In the genomic region with DNA sequence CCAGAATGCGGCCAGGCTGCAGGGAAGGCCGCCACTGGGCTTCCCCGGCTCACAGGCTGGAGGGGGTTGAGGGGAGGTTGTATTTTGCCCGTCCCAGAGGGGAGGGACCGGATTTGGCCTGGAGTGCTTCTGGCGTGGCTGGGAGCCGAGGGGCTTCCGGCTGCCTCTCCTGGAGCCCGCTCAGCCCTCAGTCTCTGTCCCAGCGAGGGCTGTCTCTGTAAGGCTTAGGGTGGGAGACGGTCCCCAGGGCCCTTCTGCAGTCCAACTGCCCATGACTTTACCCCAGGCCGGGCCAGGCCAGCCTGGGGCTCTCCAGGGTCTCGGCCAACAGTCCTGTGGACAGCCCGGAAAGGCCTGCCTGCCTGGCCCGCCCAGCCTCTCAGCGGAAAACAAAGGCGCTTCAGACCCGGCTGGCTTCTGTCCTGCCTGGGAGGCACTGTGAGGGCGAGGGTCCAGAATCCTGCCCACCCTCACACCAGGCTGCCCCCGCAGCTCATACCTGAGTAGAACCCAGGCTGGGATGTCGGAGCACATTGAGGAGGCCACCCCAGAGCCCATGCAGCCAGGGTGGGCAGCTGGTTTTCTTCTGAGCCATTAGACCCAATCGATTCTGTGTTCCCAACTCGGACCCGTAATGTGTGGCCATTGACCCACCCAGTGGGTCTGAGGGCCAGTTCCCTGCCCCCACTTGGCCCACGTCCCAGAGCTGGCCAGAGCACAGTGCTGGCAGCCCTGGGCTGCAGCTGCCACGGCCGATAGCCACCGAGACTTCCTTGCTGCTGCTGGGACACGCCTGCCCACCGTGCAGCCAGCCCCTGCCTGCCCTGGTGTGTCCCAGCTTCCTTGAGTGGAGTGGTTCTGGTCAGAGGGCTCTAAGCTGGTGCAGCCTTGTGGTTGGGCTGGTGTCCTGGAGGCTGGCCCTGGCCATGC, we compare ENCODE assay signal across 8 cellular contexts. TPM values are rescaled to one million over a fixed set of nuclear protein-coding genes. Genes with fewer than 3 reads are reported as not detected.
DNase-seq lines count a peak whose midpoint lies in the region; ATAC-seq and TF ChIP-seq lines count a peak whose summit lies in the region.

No MANE protein-coding gene starts in this region.

- no peaks in the 10 kb centered on the region for H3K9me3 ChIP-seq in tibial artery

- peaks cover 6 to 23% (median 14%) of the 10 kb centered on the region in 3 donors for H3K36me3 ChIP-seq in tibial artery

- DNase-seq in natural killer cell = no peak
- no peak for DNase-seq in natural killer cell treated with Interleukin-12 subunit alpha and Interleukin-12 subunit beta and Interleukin-15 and Interleukin-18, amount 100 ng/mL, for 72 hours (ENCODE audit: low spot score)
- DNase-seq in dermis blood vessel endothelial cell = peak; percentile 80
- peak; percentile 78 to 88 for DNase-seq in lung microvascular endothelial cell (ENCODE audit: low read depth in 2 of 2)
- DNase-seq in tibial artery = peak; percentile 76 to 93
- no peak for DNase-seq in NCI-H524 (lab: John Stamatoyannopoulos, UW)
- DNase-seq in activated gamma-delta T cell (lab: John Stamatoyannopoulos, UW) = no peak

- H3K4me1 ChIP-seq in tibial artery = peaks cover 20 to 83% (median 71%) of the 10 kb centered on the region in 4 donors

- no peaks in the 10 kb centered on the region for H3K9me3 Mint-ChIP-seq in natural killer cell
- H3K9me3 Mint-ChIP-seq in natural killer cell treated with Interleukin-12 subunit alpha and Interleukin-12 subunit beta and Interleukin-15 and Interleukin-18, amount 100 ng/mL, for 72 hours = no peaks in the 10 kb centered on the region

- peak overlapping the region; percentile 97 to 98 for H3K27ac ChIP-seq in tibial artery

- peak overlapping the region; percentile 76 to 88 for H3K4me3 ChIP-seq in tibial artery

- intact Hi-C loops in natural killer cell (cut with micrococcal nuclease) (no loop called here), tibial artery (cut with DNase I; ENCODE audit: low total_unique reads) (loop anchor here (10.0 kb wide), 1 partner anchor 721 kb away; the partner anchor contains the start of gene SIVA1)

- H3K27me3 Mint-ChIP-seq in natural killer cell (ENCODE audit: low read depth in 2 of 2) = peaks cover 0 to 9% of the 10 kb centered on the region in 2 donors
- H3K27me3 Mint-ChIP-seq in natural killer cell treated with Interleukin-12 subunit alpha and Interleukin-12 subunit beta and Interleukin-15 and Interleukin-18, amount 100 ng/mL, for 72 hours = no peaks in the 10 kb centered on the region

- ATAC-seq in natural killer cell (no peak), GM18511 (IDR thresholded peaks at IDR 0.05; ENCODE audit: unreplicated experiment) (no peak)
- no peak for ATAC-seq in natural killer cell treated with Interleukin-12 subunit alpha and Interleukin-12 subunit beta and Interleukin-15 and Interleukin-18, amount 100 ng/mL, for 72 hours

- H3K36me3 Mint-ChIP-seq in natural killer cell = no peaks in the 10 kb centered on the region
- H3K36me3 Mint-ChIP-seq in natural killer cell treated with Interleukin-12 subunit alpha and Interleukin-12 subunit beta and Interleukin-15 and Interleukin-18, amount 100 ng/mL, for 72 hours = no peaks in the 10 kb centered on the region

- no peak for TF ChIP-seq CTCF in natural killer cell (IDR thresholded peaks at IDR 0.05)
- no peak for TF ChIP-seq CTCF in tibial artery (IDR thresholded peaks at IDR 0.05)

- peaks cover 6 to 38% of the 10 kb centered on the region in 2 donors for H3K4me1 Mint-ChIP-seq in natural killer cell
- peaks cover 10 to 16% of the 10 kb centered on the region in 2 donors for H3K4me1 Mint-ChIP-seq in natural killer cell treated with Interleukin-12 subunit alpha and Interleukin-12 subunit beta and Interleukin-15 and Interleukin-18, amount 100 ng/mL, for 72 hours (ENCODE audit: low read depth in 2 of 2)

- no peaks in the 10 kb centered on the region for H3K27me3 ChIP-seq in tibial artery

- peak overlapping the region; percentile 50 for H3K4me3 Mint-ChIP-seq in natural killer cell
- H3K4me3 Mint-ChIP-seq in natural killer cell treated with Interleukin-12 subunit alpha and Interleukin-12 subunit beta and Interleukin-15 and Interleukin-18, amount 100 ng/mL, for 72 hours = no peak overlapping the region

- H3K27ac Mint-ChIP-seq in natural killer cell = peak overlapping the region in 1 of 2 donors; percentile 89
- H3K27ac Mint-ChIP-seq in natural killer cell treated with Interleukin-12 subunit alpha and Interleukin-12 subunit beta and Interleukin-15 and Interleukin-18, amount 100 ng/mL, for 72 hours = no peak overlapping the region

RNA-seq across cellular contexts. Expression of gene CRIP2, which starts 1.6 kb away (rescaled TPM):
- total RNA-seq in natural killer cell (1 to 10 TPM; 1.7 to 4.6 (median 2.0) TPM), dermis blood vessel endothelial cell (265 and 324 TPM in 2 replicates), lung microvascular endothelial cell (130 and 152 TPM in 2 replicates)
- total RNA-seq in natural killer cell treated with Interleukin-12 subunit alpha and Interleukin-12 subunit beta and Interleukin-15 and Interleukin-18, amount 100 ng/mL, for 72 hours = 1 to 10 TPM in 1 of 2 donors, under 1 TPM in 1; 0.98 to 2.2 TPM

RNA-seq across cellular contexts. Expression of gene CRIP1, which starts 10.5 kb away (rescaled TPM):
- total RNA-seq in natural killer cell (100 to 1,000 TPM; 276 to 334 (median 290) TPM), dermis blood vessel endothelial cell (0.42 and 0.68 TPM in 2 replicates), lung microvascular endothelial cell (0.44 TPM in 1 of 2 replicates, not detected in the other)
- total RNA-seq in natural killer cell treated with Interleukin-12 subunit alpha and Interleukin-12 subunit beta and Interleukin-15 and Interleukin-18, amount 100 ng/mL, for 72 hours = 10 to 100 TPM; 39.0 to 82.7 TPM

RNA-seq across cellular contexts. Expression of gene TEDC1, which starts 14.9 kb away (rescaled TPM):
- total RNA-seq in natural killer cell (100 to 1,000 TPM in 2 of 3 donors, 10 to 100 TPM in 1; 70.0 to 233 (median 112) TPM), dermis blood vessel endothelial cell (9.7 and 18.0 TPM in 2 replicates), lung microvascular endothelial cell (2.8 and 5.7 TPM in 2 replicates)
- 10 to 100 TPM; 25.1 to 59.2 TPM for total RNA-seq in natural killer cell treated with Interleukin-12 subunit alpha and Interleukin-12 subunit beta and Interleukin-15 and Interleukin-18, amount 100 ng/mL, for 72 hours

RNA-seq across cellular contexts. Expression of gene TMEM121, which starts 50.2 kb away (rescaled TPM):
- total RNA-seq in natural killer cell = under 1 TPM in 2 of 3 donors, not detected in 1; 0.54 to 0.80 TPM
- 1 to 10 TPM; 1.8 to 4.2 TPM for total RNA-seq in natural killer cell treated with Interleukin-12 subunit alpha and Interleukin-12 subunit beta and Interleukin-15 and Interleukin-18, amount 100 ng/mL, for 72 hours
- 4.6 and 11.7 TPM in 2 replicates for total RNA-seq in dermis blood vessel endothelial cell
- total RNA-seq in lung microvascular endothelial cell = 5.8 and 6.5 TPM in 2 replicates

RNA-seq across cellular contexts. Expression of gene MTA1, which starts 56.6 kb away (rescaled TPM):
- total RNA-seq in natural killer cell (100 to 1,000 TPM; 104 to 125 (median 112) TPM), dermis blood vessel endothelial cell (43.4 and 55.5 TPM in 2 replicates), lung microvascular endothelial cell (22.2 and 22.6 TPM in 2 replicates)
- 100 to 1,000 TPM in 1 of 2 donors, 10 to 100 TPM in 1; 93.4 to 252 TPM for total RNA-seq in natural killer cell treated with Interleukin-12 subunit alpha and Interleukin-12 subunit beta and Interleukin-15 and Interleukin-18, amount 100 ng/mL, for 72 hours

Comparison
In these comparisons a context has a peak if more than half of its experiments do, and no peak if none do; other contexts are left out.
1. DNase-seq: peak in dermis blood vessel endothelial cell (single experiment), lung microvascular endothelial cell (2 of 2) and tibial artery (2 of 2); none in natural killer cell (single experiment), natural killer cell treated with Interleukin-12 subunit alpha and Interleukin-12 subunit beta and Interleukin-15 and Interleukin-18, amount 100 ng/mL, for 72 hours (single experiment), NCI-H524 (0 of 2) and activated gamma-delta T cell (single experiment).
2. RNA of gene CRIP2, which starts 1.6 kb away (total RNA-seq): 265 to 324 TPM in dermis blood vessel endothelial cell and 130 to 152 TPM in lung microvascular endothelial cell; 0.98 to 2.2 TPM in natural killer cell treated with Interleukin-12 subunit alpha and Interleukin-12 subunit beta and Interleukin-15 and Interleukin-18, amount 100 ng/mL, for 72 hours and 1.7 to 4.6 TPM in natural killer cell; every median in the first group is over 10 times any median in the second.
3. RNA of gene CRIP1, which starts 10.5 kb away (total RNA-seq): 276 to 334 TPM in natural killer cell and 39.0 to 82.7 TPM in natural killer cell treated with Interleukin-12 subunit alpha and Interleukin-12 subunit beta and Interleukin-15 and Interleukin-18, amount 100 ng/mL, for 72 hours; 0.42 to 0.68 TPM in dermis blood vessel endothelial cell and 0.44 TPM in lung microvascular endothelial cell; every median in the first group is over 10 times any median in the second.